Comparison of ENCODE assay signal across 8 cellular contexts in genomic region chr10:129332476-129332875, GRCh38.
DNase-seq lines count a peak whose midpoint lies in the region; ATAC-seq and TF ChIP-seq lines count a peak whose summit lies in the region.

No MANE protein-coding gene starts in this region.

- H3K4me1 ChIP-seq in BE2C: peaks cover 12% of the 10 kb centered on the region

- TF ChIP-seq CTCF in BE2C (IDR thresholded peaks at IDR 0.05; ENCODE audit: low read depth, low read length) (peak; percentile 86), GM12873 (IDR thresholded peaks at IDR 0.05; ENCODE audit: insufficient read depth, low read depth, low read length, missing control alignments) (peak; percentile 48), CD14-positive monocyte (IDR thresholded peaks at IDR 0.05) (no peak), GM20000 (IDR thresholded peaks at IDR 0.05; ENCODE audit: extremely low read depth, missing control alignments) (no peak)

- DNase-seq in BE2C (peak; percentile 54), SK-MEL-5 (ENCODE audit: low read depth, low spot score) (peak; percentile 57), iPS DF 4.7 (ENCODE audit: extremely low read depth, low spot score) (peak; percentile 46), CD14-positive monocyte (ENCODE audit: low spot score) (no peak), GM20000 (ENCODE audit: low spot score) (no peak)

- TF ChIP-seq POLR2A in GM18505 (IDR thresholded peaks at IDR 0.05; ENCODE audit: borderline replicate concordance, extremely low read depth, insufficient read depth, insufficient read length): no peak

- H3K4me1 Mint-ChIP-seq in CD14-positive monocyte: no peaks in the 10 kb centered on the region

- H3K36me3 Mint-ChIP-seq in CD14-positive monocyte: no peaks in the 10 kb centered on the region

- H3K9me3 ChIP-seq in BE2C: no peaks in the 10 kb centered on the region

- H3K36me3 ChIP-seq in BE2C: no peaks in the 10 kb centered on the region

- no peak overlapping the region for H3K4me3 ChIP-seq in BE2C (ENCODE audit: low read depth, low read length)

- peak overlapping the region in 1 of 2 donors; percentile 52 for H3K4me3 Mint-ChIP-seq in CD14-positive monocyte

- peaks cover 16 to 20% (median 17%) of the 10 kb centered on the region in 3 donors for H3K27me3 Mint-ChIP-seq in CD14-positive monocyte (ENCODE audit: low read depth in 3 of 3)

- no peak for ATAC-seq in GM18505 (IDR thresholded peaks at IDR 0.05; ENCODE audit: unreplicated experiment)
- ATAC-seq in GM18868 (IDR thresholded peaks at IDR 0.05; ENCODE audit: unreplicated experiment): no peak

- H3K27ac Mint-ChIP-seq in CD14-positive monocyte: no peak overlapping the region

- H3K9me3 Mint-ChIP-seq in CD14-positive monocyte: peaks cover 0 to 2% (median 0%) of the 10 kb centered on the region in 7 donors

- in situ Hi-C loops in SK-MEL-5 (cut with HindIII; ENCODE audit: low pct_unique_long_range_greater_than_20kb, low sequenced_read_pairs): no loop called here

- intact Hi-C loops in CD14-positive monocyte (cut with micrococcal nuclease): no loop called here

- H3K27me3 ChIP-seq in BE2C: no peaks in the 10 kb centered on the region

Comparison
In these comparisons a context has a peak if more than half of its experiments do, and no peak if none do; other contexts are left out.
1. DNase-seq: peak in BE2C (single experiment), SK-MEL-5 (single experiment) and iPS DF 4.7 (single experiment); none in CD14-positive monocyte (single experiment) and GM20000 (single experiment).
2. CTCF ChIP-seq: peak in BE2C (single experiment) and GM12873 (single experiment); none in CD14-positive monocyte (single experiment) and GM20000 (single experiment).